In the genomic region with DNA sequence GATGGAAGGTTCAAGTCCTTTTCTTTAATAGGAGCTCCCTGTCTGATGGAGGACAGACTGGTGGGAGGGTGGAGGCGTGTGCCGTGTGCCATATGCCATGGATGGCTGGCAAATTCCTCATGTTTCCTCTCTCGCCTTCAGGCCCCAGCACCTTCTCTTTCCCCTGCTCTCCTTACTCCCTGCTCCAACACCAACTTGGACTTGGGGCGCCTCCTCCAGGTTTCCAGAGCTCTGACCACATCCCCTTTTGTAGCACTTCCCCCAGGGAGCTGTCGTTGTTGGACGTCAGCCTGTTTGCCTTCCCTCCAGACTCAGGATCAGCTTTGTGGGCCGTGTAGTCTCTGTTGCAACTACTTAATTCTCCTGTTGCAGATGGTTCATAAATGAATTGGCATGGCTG, we compare ENCODE assay signal across 15 cellular contexts. TPM values are rescaled to one million over a fixed set of nuclear protein-coding genes. Genes with fewer than 3 reads are reported as not detected.
DNase-seq lines count a peak whose midpoint lies in the region; ATAC-seq, FAIRE-seq and TF ChIP-seq lines count a peak whose summit lies in the region.
"Had no signal": no experiment of that assay in that cellular context is flagged by ENCODE, and none has a peak within 500 bp of the region (broad histone marks: within the 10 kb centered on the region; RNA-seq: fewer than 3 reads in every experiment).

No MANE protein-coding gene starts in this region.

- POLR2A ChIA-PET in K562 (lab: Yijun Ruan, JAX), result interaction anchor here (0.6 kb wide), 1 partner anchor 218 kb away, joined by 4 read pairs; no protein-coding TSS in a partner anchor
- POLR2A ChIA-PET in naive thymus-derived CD8-positive, alpha-beta T cell (lab: Charles Lee), result no interaction called here

- H3K9me3 ChIP-seq in K562 (replicated peaks; ENCODE audit: control insufficient read depth, insufficient read depth, low read depth, low read length) (peaks cover 5% of the 10 kb centered on the region; the same call in 1 of the 2 replicates), lung (ENCODE audit: control insufficient read depth in 2 of 2, insufficient read depth in 1 of 2, low read length in 1 of 2) (peaks cover 0 to 4% of the 10 kb centered on the region in 2 donors)
- H3K9me3 ChIP-seq: BE2C had no signal

- H3K27me3 ChIP-seq in K562 (ENCODE audit: control insufficient read depth in 2 of 2, insufficient read depth in 2 of 2, low read length in 2 of 2) (no peaks in the 10 kb centered on the region), lung (ENCODE audit: control insufficient read depth, insufficient read depth) (no peaks in the 10 kb centered on the region)
- H3K27me3 ChIP-seq: BE2C had no signal

- H3K9me1 ChIP-seq in K562 (ENCODE audit: control insufficient read depth, insufficient read depth, low read length), result no peaks in the 10 kb centered on the region

- WGBS in K562 (ENCODE audit: insufficient coverage, low coverage, missing lambda C conversion rate), result 28% methylated on average over 7 of the region's 7 CpGs
- WGBS in lung, 2 donors, result 43 to 47% methylated on average over 7 of the region's 7 CpGs

- DNase-seq in G401 (ENCODE audit: low spot score), result peak; percentile 67
- DNase-seq in NCI-H226, result peak; percentile 2
- peak in 1 of 4 experiments; percentile 14 for DNase-seq in K562 (ENCODE audit: extremely low read depth in 1 of 4, low spot score in 3 of 4)
- peak; percentile 45 for DNase-seq in lung (ENCODE audit: low spot score)
- DNase-seq in activated CD8-positive, alpha-beta memory T cell treated with anti-CD3 and anti-CD28 coated beads, Interleukin-2, amount 10 ng/mL, durations not matched to agents 7 days and 5 days, result no peak
- no peak for DNase-seq in occipital lobe (lab: John Stamatoyannopoulos, UW)
- no peak for DNase-seq in activated CD8-positive, alpha-beta memory T cell treated with anti-CD3 and anti-CD28 coated beads, Interleukin-2, amount 50 U/mL, for 48 hours
- DNase-seq in naive thymus-derived CD8-positive, alpha-beta T cell, result no peak
- DNase-seq: activated CD4-positive, CD25-positive, alpha-beta regulatory T cell; activated naive CD8-positive, alpha-beta T cell treated with anti-CD3 and anti-CD28 coated beads for 36 hours; BE2C; NCI-H524; stimulated activated CD4-positive, alpha-beta T cell treated with anti-CD3 and anti-CD28 coated beads, Interleukin-2, amount 100 ng/mL, for 24 hours had no signal

- no peaks in the 10 kb centered on the region for H4K20me1 ChIP-seq in K562 (replicated peaks; ENCODE audit: control insufficient read depth, insufficient read depth, low read length)

- no peaks in the 10 kb centered on the region for H3K36me3 Mint-ChIP-seq in activated CD8-positive, alpha-beta memory T cell treated with anti-CD3 and anti-CD28 coated beads, Interleukin-2, amount 10 ng/mL, durations not matched to agents 7 days and 5 days
- H3K36me3 Mint-ChIP-seq in naive thymus-derived CD8-positive, alpha-beta T cell, result no peaks in the 10 kb centered on the region
- H3K36me3 Mint-ChIP-seq: activated naive CD8-positive, alpha-beta T cell treated with anti-CD3 and anti-CD28 coated beads for 36 hours had no signal

- no peak overlapping the region for H3K9ac ChIP-seq in K562 (ENCODE audit: insufficient read depth in 1 of 2, low read depth in 2 of 2, low read length in 2 of 2)

- no TSS peak for BruUV-seq in K562 (replicated peaks; lab: Mats Ljungman, UMichigan)

- H3K36me3 ChIP-seq in K562 (ENCODE audit: control insufficient read depth, insufficient read depth, low read length), result no peaks in the 10 kb centered on the region
- peaks cover 0 to 11% of the 10 kb centered on the region in 2 donors for H3K36me3 ChIP-seq in lung (ENCODE audit: control insufficient read depth in 2 of 2, insufficient read depth in 2 of 2, low read length in 2 of 2)
- H3K36me3 ChIP-seq: BE2C had no signal

- TF ChIP-seq POLR2A in K562 (conservative IDR thresholded peaks at IDR 0.05), result no peak

- no peak for FAIRE-seq in K562 (lab: Jason Lieb, UNC)
- FAIRE-seq: colon, G401.6 had no signal

- H3K4me3 Mint-ChIP-seq in activated CD8-positive, alpha-beta memory T cell treated with anti-CD3 and anti-CD28 coated beads, Interleukin-2, amount 10 ng/mL, durations not matched to agents 7 days and 5 days, result no peak overlapping the region
- no peak overlapping the region for H3K4me3 Mint-ChIP-seq in naive thymus-derived CD8-positive, alpha-beta T cell
- H3K4me3 Mint-ChIP-seq: activated naive CD8-positive, alpha-beta T cell treated with anti-CD3 and anti-CD28 coated beads for 36 hours had no signal

- no peak overlapping the region for H2AFZ ChIP-seq in K562 (ENCODE audit: low read depth, low read length)

- no peaks in the 10 kb centered on the region; a peak in 1 of 5 replicates for H3K4me1 ChIP-seq in K562 (replicated peaks in 1 of 2; ENCODE audit: control insufficient read depth in 2 of 2, insufficient read depth in 2 of 2, low read length in 2 of 2)
- H3K4me1 ChIP-seq in lung (ENCODE audit: control insufficient read depth in 2 of 2, insufficient read depth in 2 of 2, low read length in 2 of 2), result no peaks in the 10 kb centered on the region
- H3K4me1 ChIP-seq: BE2C had no signal

- H3K79me2 ChIP-seq in K562 (ENCODE audit: control insufficient read depth, insufficient read depth, low read length), result no peaks in the 10 kb centered on the region

- H3K4me3 ChIP-seq in K562, result no peak overlapping the region
- no peak overlapping the region for H3K4me3 ChIP-seq in lung

- H3K27me3 Mint-ChIP-seq in activated CD8-positive, alpha-beta memory T cell treated with anti-CD3 and anti-CD28 coated beads, Interleukin-2, amount 10 ng/mL, durations not matched to agents 7 days and 5 days, result no peaks in the 10 kb centered on the region
- peaks cover 0 to 26% (median 0%) of the 10 kb centered on the region in 5 donors for H3K27me3 Mint-ChIP-seq in naive thymus-derived CD8-positive, alpha-beta T cell

- H3K27ac Mint-ChIP-seq in activated CD8-positive, alpha-beta memory T cell treated with anti-CD3 and anti-CD28 coated beads, Interleukin-2, amount 10 ng/mL, durations not matched to agents 7 days and 5 days, result no peak overlapping the region
- no peak overlapping the region for H3K27ac Mint-ChIP-seq in naive thymus-derived CD8-positive, alpha-beta T cell
- H3K27ac Mint-ChIP-seq: activated naive CD8-positive, alpha-beta T cell treated with anti-CD3 and anti-CD28 coated beads for 36 hours had no signal

- intact Hi-C loops in K562 (cut with micrococcal nuclease), result no loop called here

- no peaks in the 10 kb centered on the region for H3K4me1 Mint-ChIP-seq in activated CD8-positive, alpha-beta memory T cell treated with anti-CD3 and anti-CD28 coated beads, Interleukin-2, amount 10 ng/mL, durations not matched to agents 7 days and 5 days
- H3K4me1 Mint-ChIP-seq in naive thymus-derived CD8-positive, alpha-beta T cell, result no peaks in the 10 kb centered on the region
- H3K4me1 Mint-ChIP-seq: activated naive CD8-positive, alpha-beta T cell treated with anti-CD3 and anti-CD28 coated beads for 36 hours had no signal

- in situ Hi-C loops in G401 (cut with HindIII; ENCODE audit: low sequenced_read_pairs) (no loop called here), K562 (cut with MboI) (no loop called here)

- H3K4me2 ChIP-seq in K562 (ENCODE audit: insufficient read depth, low read length), result no peak overlapping the region

- TF ChIP-seq CTCF in K562 (IDR thresholded peaks at IDR 0.05 in 2 of 3, conservative IDR thresholded peaks at IDR 0.05 in 1 of 3; ENCODE audit: insufficient read depth in 2 of 3, low read depth in 1 of 3, low read length in 3 of 3) (peak; percentile 20 to 58 (median 22); a peak in 3 of 6 replicates), lung (IDR thresholded peaks at IDR 0.05; ENCODE audit: control extremely low read depth, extremely low read depth) (no peak)

- TF ChIP-seq EP300 in K562 (IDR thresholded peaks at IDR 0.05; ENCODE audit: low read length), result no peak

- peak in 1 of 2 experiments; percentile 41; a peak in 2 of 4 replicates for TF ChIP-seq RAD21 in K562 (CRISPR knock-in tag; conservative IDR thresholded peaks at IDR 0.05 in 1 of 2, IDR thresholded peaks at IDR 0.05 in 1 of 2)

- CTCF ChIA-PET in K562 (lab: Yijun Ruan, JAX; ENCODE audit: low intra/inter-chr PET ratio), result no interaction called here
- CTCF ChIA-PET in activated CD8-positive, alpha-beta memory T cell treated with anti-CD3 and anti-CD28 coated beads, Interleukin-2, amount 10 ng/mL, durations not matched to agents 7 days and 5 days (lab: Charles Lee), result no interaction called here

- H3K9me3 Mint-ChIP-seq in activated CD8-positive, alpha-beta memory T cell treated with anti-CD3 and anti-CD28 coated beads, Interleukin-2, amount 10 ng/mL, durations not matched to agents 7 days and 5 days (ENCODE audit: low read depth), result peaks cover 2% of the 10 kb centered on the region
- H3K9me3 Mint-ChIP-seq in naive thymus-derived CD8-positive, alpha-beta T cell, result peaks cover 0 to 9% (median 3%) of the 10 kb centered on the region in 9 donors
- H3K9me3 Mint-ChIP-seq: activated naive CD8-positive, alpha-beta T cell treated with anti-CD3 and anti-CD28 coated beads for 36 hours had no signal

- no peak overlapping the region for H3K27ac ChIP-seq in K562 (ENCODE audit: extremely low read depth, low read depth, low read length)
- no peak overlapping the region for H3K27ac ChIP-seq in lung (ENCODE audit: low read depth in 1 of 2, low read length in 1 of 2)

- ATAC-seq in K562 (peak; percentile 62), lung (ENCODE audit: insufficient read depth, low FRiP score) (no peak)
- ATAC-seq in activated CD8-positive, alpha-beta memory T cell treated with anti-CD3 and anti-CD28 coated beads, Interleukin-2, amount 10 ng/mL, durations not matched to agents 7 days and 5 days, result no peak
- no peak for ATAC-seq in naive thymus-derived CD8-positive, alpha-beta T cell

RNA-seq across cellular contexts. Expression of gene TMC7, which starts 30.7 kb away (rescaled TPM):
- total RNA-seq in G401 (2014; rRNA removed; shearing (Covaris generic)), result 1.2 and 2.4 TPM in 2 replicates
- 7.4 and 8.2 TPM in 2 replicates for total RNA-seq in K562 (2011; cell fraction: chromatin; rRNA removed; ENCODE audit: low replicate concordance)
- 4.1 and 5.3 TPM in 2 replicates for total RNA-seq in K562 (2011; cell fraction: nucleolus; rRNA removed)
- 5.4 and 7.0 TPM in 2 replicates for total RNA-seq in K562 (2011; cell fraction: nucleoplasm; rRNA removed)
- 0.77 and 2.0 TPM in 2 replicates for total RNA-seq in K562 (2014; rRNA removed)
- total RNA-seq in K562 (2014; rRNA removed; fragmentation: Illumina TruSeq; extraction: Trizol), result 1.7 and 1.9 TPM in 2 replicates
- 0.57 and 0.76 TPM in 2 replicates for total RNA-seq in K562 (2015; rRNA removed; fragmentation: Illumina TruSeq; extraction: Trizol)
- 1.5 TPM in 2 replicates for total RNA-seq in K562 (2021)
- polyA plus RNA-seq in K562 (2011; rRNA removed), result 0.85 and 1.8 TPM in 2 replicates
- polyA plus RNA-seq in K562 (2011; cell fraction: cytosol; rRNA removed), result 1.0 and 1.3 TPM in 2 replicates
- polyA plus RNA-seq in K562 (2011; cell fraction: nucleus; rRNA removed), result 1.3 and 2.3 TPM in 2 replicates
- polyA plus RNA-seq in K562 (2012), result 0.94 and 1.9 TPM in 2 replicates
- 1.8 and 2.0 TPM in 2 replicates for polyA plus RNA-seq in K562 (2014; fragmentation: Illumina TruSeq; extraction: Trizol)
- polyA plus RNA-seq in K562 (2014; fragmentation: Nextera tagmentation; extraction: Ambion mirVana), result under 1 TPM; 0.08 to 0.32 TPM
- 1.5 and 1.8 TPM in 2 replicates for polyA plus RNA-seq in K562 (2014; rRNA removed)
- polyA minus RNA-seq in K562 (2011; rRNA and poly(A)+ RNA removed), result 1.3 and 2.9 TPM in 2 replicates
- 0.82 and 1.7 TPM in 2 replicates for polyA minus RNA-seq in K562 (2011; cell fraction: cytosol; rRNA and poly(A)+ RNA removed)
- 0.89 and 1.3 TPM in 2 replicates for polyA minus RNA-seq in K562 (2011; cell fraction: nucleus; rRNA and poly(A)+ RNA removed)
- 1 to 10 TPM; 3.3 to 7.0 TPM for total RNA-seq in lung
- polyA plus RNA-seq in lung, result 1 to 10 TPM; 1.5 to 2.7 TPM
- not detected for total RNA-seq in activated CD8-positive, alpha-beta memory T cell treated with anti-CD3 and anti-CD28 coated beads, Interleukin-2, amount 10 ng/mL, durations not matched to agents 7 days and 5 days
- 2.8 TPM for total RNA-seq in occipital lobe
- not detected for total RNA-seq in naive thymus-derived CD8-positive, alpha-beta T cell
- polyA plus RNA-seq in naive thymus-derived CD8-positive, alpha-beta T cell, result not detected
- total RNA-seq: activated naive CD8-positive, alpha-beta T cell treated with anti-CD3 and anti-CD28 coated beads for 36 hours had no signal

RNA-seq across cellular contexts. Expression of gene COQ7, which starts 53.0 kb away (rescaled TPM):
- 16.6 and 24.0 TPM in 2 replicates for total RNA-seq in G401 (2014; rRNA removed; shearing (Covaris generic))
- 15.2 and 20.2 TPM in 2 replicates for total RNA-seq in K562 (2011; cell fraction: chromatin; rRNA removed; ENCODE audit: low replicate concordance)
- 14.1 and 16.3 TPM in 2 replicates for total RNA-seq in K562 (2011; cell fraction: nucleolus; rRNA removed)
- total RNA-seq in K562 (2011; cell fraction: nucleoplasm; rRNA removed), result 16.9 and 18.6 TPM in 2 replicates
- total RNA-seq in K562 (2014; rRNA removed) (22.1 and 23.3 TPM in 2 replicates), K562 (2014; rRNA removed; fragmentation: Illumina TruSeq; extraction: Trizol) (11.2 and 13.0 TPM in 2 replicates), K562 (2015; rRNA removed; fragmentation: Illumina TruSeq; extraction: Trizol) (12.2 and 13.0 TPM in 2 replicates), K562 (2021) (22.5 and 23.4 TPM in 2 replicates), lung (10 to 100 TPM; 22.1 to 26.2 TPM), occipital lobe (56.9 TPM)
- polyA plus RNA-seq in K562 (2011; rRNA removed) (12.2 and 15.2 TPM in 2 replicates), K562 (2014; fragmentation: Illumina TruSeq; extraction: Trizol) (19.6 and 24.0 TPM in 2 replicates), K562 (2014; fragmentation: Nextera tagmentation; extraction: Ambion mirVana) (1 to 10 TPM; 2.3 to 3.5 TPM), K562 (2014; rRNA removed) (26.1 and 33.4 TPM in 2 replicates), lung (10 to 100 TPM; 11.1 to 15.4 TPM)
- 10.2 and 11.2 TPM in 2 replicates for polyA plus RNA-seq in K562 (2011; cell fraction: cytosol; rRNA removed)
- 5.8 and 6.8 TPM in 2 replicates for polyA plus RNA-seq in K562 (2011; cell fraction: nucleus; rRNA removed)
- 11.7 and 15.8 TPM in 2 replicates for polyA plus RNA-seq in K562 (2012)
- 18.8 and 21.9 TPM in 2 replicates for polyA minus RNA-seq in K562 (2011; rRNA and poly(A)+ RNA removed)
- polyA minus RNA-seq in K562 (2011; cell fraction: cytosol; rRNA and poly(A)+ RNA removed), result 3.1 and 9.2 TPM in 2 replicates
- polyA minus RNA-seq in K562 (2011; cell fraction: nucleus; rRNA and poly(A)+ RNA removed), result 7.8 and 10.3 TPM in 2 replicates
- total RNA-seq in activated CD8-positive, alpha-beta memory T cell treated with anti-CD3 and anti-CD28 coated beads, Interleukin-2, amount 10 ng/mL, durations not matched to agents 7 days and 5 days, result 10 to 100 TPM; 12.5 to 14.1 TPM
- 10 to 100 TPM; 18.7 to 22.7 TPM for total RNA-seq in naive thymus-derived CD8-positive, alpha-beta T cell
- polyA plus RNA-seq in naive thymus-derived CD8-positive, alpha-beta T cell, result 10 to 100 TPM; 12.6 to 14.0 (median 13.9) TPM

Comparison
In these comparisons a context has a peak if more than half of its experiments do, and no peak if none do; other contexts are left out.
1. DNase-seq: peak in G401 (single experiment), NCI-H226 (single experiment) and lung (single experiment); none in activated CD8-positive, alpha-beta memory T cell treated with anti-CD3 and anti-CD28 coated beads, Interleukin-2, amount 10 ng/mL, durations not matched to agents 7 days and 5 days (single experiment), occipital lobe (single experiment), activated CD8-positive, alpha-beta memory T cell treated with anti-CD3 and anti-CD28 coated beads, Interleukin-2, amount 50 U/mL, for 48 hours (single experiment) and naive thymus-derived CD8-positive, alpha-beta T cell (0 of 10).